ENCODE assay signal across 28 cellular contexts in genomic region chr4:67104145-67104544, GRCh38.
DNase-seq lines count a peak whose midpoint lies in the region; ATAC-seq, FAIRE-seq and TF ChIP-seq lines count a peak whose summit lies in the region.
"Had no signal": no experiment of that assay in that cellular context is flagged by ENCODE, and none has a peak within 500 bp of the region (broad histone marks: within the 10 kb centered on the region; RNA-seq: fewer than 3 reads in every experiment).

No MANE protein-coding gene starts in this region.

- no peak overlapping the region for H2AFZ ChIP-seq in HepG2 (ENCODE audit: low read length)
- peak overlapping the region; percentile 24 for H2AFZ ChIP-seq in neural cell (ENCODE audit: low read depth, low read length)

- WGBS in HepG2 (ENCODE audit: low lambda C conversion rate), result 0% methylated on average over 3 of the region's 3 CpGs
- 38% methylated on average over 3 of the region's 3 CpGs for WGBS in right lobe of liver (ENCODE audit: insufficient coverage, low coverage, low lambda C conversion rate, missing lambda C conversion rate)
- WGBS in prostate gland, result 42% methylated on average over 3 of the region's 3 CpGs

- in situ Hi-C loops in HepG2 (cut with HindIII; ENCODE audit: extremely low pct_ligation_motif_present, low pct_unique_long_range_greater_than_20kb), result loop anchor here (10.0 kb wide), 1 partner anchor 221 kb away; no protein-coding TSS in a partner anchor

- no TSS peak for BruUV-seq in HepG2 (replicated peaks; lab: Mats Ljungman, UMichigan)

- H3K27me3 Mint-ChIP-seq in brain, result no peaks in the 10 kb centered on the region
- H3K27me3 Mint-ChIP-seq: activated CD4-positive, alpha-beta T cell treated with anti-CD3 and anti-CD28 coated beads for 36 hours; activated T-cell treated with anti-CD3 and anti-CD28 coated beads, Interleukin-2, amount 50 U/mL, for 24 hours; effector memory CD8-positive, alpha-beta T cell had no signal

- H3K9ac ChIP-seq in HepG2 (ENCODE audit: insufficient read depth, low read depth, low read length) (no peak overlapping the region), neural cell (ENCODE audit: low read length) (peak overlapping the region; percentile 54)

- CTCF ChIA-PET in HepG2 (lab: Yijun Ruan, JAX; ENCODE audit: low intra/inter-chr PET ratio, low total read pairs), result no interaction called here

- TF ChIP-seq CTCF in HepG2 (CRISPR knock-in tag; IDR thresholded peaks at IDR 0.05) (no peak), right lobe of liver (IDR thresholded peaks at IDR 0.05) (no peak), brain (conservative IDR thresholded peaks at IDR 0.05) (no peak), neural cell (IDR thresholded peaks at IDR 0.05; ENCODE audit: poor library complexity, severe bottlenecking) (peak; percentile 19), prostate gland (IDR thresholded peaks at IDR 0.05) (no peak)

- H3K9me2 ChIP-seq in neural cell (ENCODE audit: insufficient read depth, low read length), result no peaks in the 10 kb centered on the region

- H3F3A ChIP-seq in neural cell (ENCODE audit: insufficient read depth, low read length, poor library complexity, severe bottlenecking), result no peaks in the 10 kb centered on the region

- H3K4me2 ChIP-seq in HepG2 (ENCODE audit: low read depth, low read length) (no peak overlapping the region), neural cell (ENCODE audit: low read length) (peak overlapping the region; percentile 0)
- H3K4me2 ChIP-seq: smooth muscle cell had no signal

- no peaks in the 10 kb centered on the region for H3K36me3 Mint-ChIP-seq in brain
- H3K36me3 Mint-ChIP-seq: mesothelial cell of epicardium had no signal

- no peak for FAIRE-seq in HepG2 (lab: Jason Lieb, UNC)

- H3K9me3 Mint-ChIP-seq in brain, result peaks cover 0 to 2% (median 0%) of the 10 kb centered on the region in 5 experiments
- H3K9me3 Mint-ChIP-seq: mesothelial cell of epicardium; nephron; T-helper 1 cell treated with Interleukin-12 subunit alpha and Interleukin-12 subunit beta and Interleukin-4 antibody, amounts not matched to agents 30 μg/mL and 1 μg/mL, for 36 hours had no signal

- peaks cover 60% of the 10 kb centered on the region for H3K4me1 Mint-ChIP-seq in brain
- H3K4me1 Mint-ChIP-seq: activated CD4-positive, alpha-beta T cell treated with anti-CD3 and anti-CD28 coated beads for 36 hours; nephron had no signal

- peak overlapping the region; percentile 2 to 94 (median 74) for H3K27ac Mint-ChIP-seq in brain
- H3K27ac Mint-ChIP-seq: activated CD4-positive, alpha-beta T cell treated with anti-CD3 and anti-CD28 coated beads for 36 hours; activated T-cell treated with anti-CD3 and anti-CD28 coated beads, Interleukin-2, amount 50 U/mL, for 24 hours; effector memory CD8-positive, alpha-beta T cell; mesothelial cell of epicardium; nephron; T-helper 1 cell treated with Interleukin-12 subunit alpha and Interleukin-12 subunit beta and Interleukin-4 antibody, amounts not matched to agents 30 μg/mL and 1 μg/mL, for 36 hours had no signal

- H3K79me2 ChIP-seq in HepG2 (ENCODE audit: insufficient read depth, low read length) (no peaks in the 10 kb centered on the region), neural cell (replicated peaks; ENCODE audit: insufficient read depth, low read length) (no peaks in the 10 kb centered on the region)

- TF ChIP-seq POLR2A in HepG2 (IDR thresholded peaks at IDR 0.05; ENCODE audit: insufficient read depth in 1 of 2, low read depth in 2 of 2, low read length in 2 of 2), result no peak
- no peak for TF ChIP-seq POLR2A in right lobe of liver (IDR thresholded peaks at IDR 0.05)
- no peak for TF ChIP-seq POLR2A in prostate gland (IDR thresholded peaks at IDR 0.05)

- POLR2A ChIA-PET in HepG2 (lab: Yijun Ruan, JAX), result no interaction called here

- H4K20me1 ChIP-seq in HepG2 (ENCODE audit: insufficient read depth, low read length), result no peaks in the 10 kb centered on the region
- H4K20me1 ChIP-seq in neural cell (ENCODE audit: insufficient read depth), result no peaks in the 10 kb centered on the region

- no peak overlapping the region for H3K4me3 ChIP-seq in HepG2 (replicated peaks in 1 of 3; ENCODE audit: insufficient read depth in 1 of 3, low read depth in 2 of 3, low read length in 3 of 3)
- H3K4me3 ChIP-seq in right lobe of liver, result no peak overlapping the region
- peak overlapping the region; percentile 11 for H3K4me3 ChIP-seq in neural cell (ENCODE audit: low read length)
- no peak overlapping the region for H3K4me3 ChIP-seq in prostate gland
- H3K4me3 ChIP-seq: coronary artery, esophagus muscularis mucosa, left lung, smooth muscle cell had no signal

- TF ChIP-seq EP300 in HepG2 (IDR thresholded peaks at IDR 0.05; ENCODE audit: low read depth in 2 of 2, low read length in 2 of 2), result no peak
- no peak for TF ChIP-seq EP300 in HepG2 (CRISPR knock-in tag; IDR thresholded peaks at IDR 0.05; ENCODE audit: borderline replicate concordance)
- TF ChIP-seq EP300 in neural cell (conservative IDR thresholded peaks at IDR 0.05; ENCODE audit: poor library complexity, severe bottlenecking), result peak; percentile 86

- no peaks in the 10 kb centered on the region for H3K27me3 ChIP-seq in HepG2 (ENCODE audit: control insufficient read depth in 1 of 2, insufficient read depth in 2 of 2, low read length in 2 of 2)
- no peaks in the 10 kb centered on the region for H3K27me3 ChIP-seq in right lobe of liver
- no peaks in the 10 kb centered on the region for H3K27me3 ChIP-seq in neural cell (ENCODE audit: insufficient read depth, low read depth, low read length)
- H3K27me3 ChIP-seq in prostate gland (replicated peaks; ENCODE audit: insufficient read depth), result no peaks in the 10 kb centered on the region
- H3K27me3 ChIP-seq: BE2C, esophagus muscularis mucosa, left lung had no signal

- H3K4me1 ChIP-seq in HepG2 (ENCODE audit: insufficient read depth, low read length) (no peaks in the 10 kb centered on the region), right lobe of liver (peaks cover 0 to 6% (median 0%) of the 10 kb centered on the region in 4 donors), prostate gland (replicated peaks) (no peaks in the 10 kb centered on the region)
- H3K4me1 ChIP-seq: BE2C, esophagus muscularis mucosa, left lung had no signal

- ATAC-seq in HepG2 (no peak), right lobe of liver (no peak), GM18520 (IDR thresholded peaks at IDR 0.05; ENCODE audit: unreplicated experiment) (no peak)
- ATAC-seq: activated CD4-positive, alpha-beta T cell treated with anti-CD3 and anti-CD28 coated beads for 36 hours; effector memory CD8-positive, alpha-beta T cell; HCT116; left lung had no signal

- intact Hi-C loops in HepG2 (cut with micrococcal nuclease; ENCODE audit: unreplicated experiment), result no loop called here
- intact Hi-C loops in right lobe of liver (cut with DNase I), result no loop called here
- intact Hi-C loops in cardiac septum (cut with DNase I), result no loop called here
- intact Hi-C loops in prostate gland (cut with DNase I), result no loop called here

- DNase-seq in HepG2 (ENCODE audit: low spot score) (no peak), right lobe of liver (no peak), cardiac septum (ENCODE audit: low spot score) (no peak), prostate gland (ENCODE audit: low spot score) (no peak), mucosa of gallbladder (ENCODE audit: low spot score) (no peak)
- DNase-seq: activated CD4-positive, alpha-beta T cell treated with anti-CD3 and anti-CD28 coated beads for 36 hours; activated naive CD4-positive, alpha-beta T cell; activated T-cell treated with anti-CD3 and anti-CD28 coated beads, Interleukin-2, amount 50 U/mL, for 24 hours; BE2C; DND-41; effector memory CD8-positive, alpha-beta T cell; foreskin melanocyte; hypothalamus; left lung; NCI-H2081; NCI-H526 treated with DMSO at 0.1 percent for 48 hours; RPMI8226; substantia nigra had no signal

- H3K9me3 ChIP-seq in HepG2 (ENCODE audit: low read length) (no peaks in the 10 kb centered on the region), right lobe of liver (no peaks in the 10 kb centered on the region), neural cell (ENCODE audit: low read length) (no peaks in the 10 kb centered on the region), prostate gland (no peaks in the 10 kb centered on the region)
- H3K9me3 ChIP-seq: BE2C, esophagus muscularis mucosa, left lung had no signal

- H3K27ac ChIP-seq in HepG2 (ENCODE audit: extremely low read length, insufficient read depth, low read length) (no peak overlapping the region), right lobe of liver (no peak overlapping the region), neural cell (ENCODE audit: low read length) (peak overlapping the region; percentile 80), prostate gland (no peak overlapping the region)
- H3K27ac ChIP-seq: coronary artery, esophagus muscularis mucosa, left lung had no signal

- H3K4me3 Mint-ChIP-seq in brain, result peak overlapping the region in 2 of 5 experiments; percentile 7 to 24
- H3K4me3 Mint-ChIP-seq: activated CD4-positive, alpha-beta T cell treated with anti-CD3 and anti-CD28 coated beads for 36 hours; activated T-cell treated with anti-CD3 and anti-CD28 coated beads, Interleukin-2, amount 50 U/mL, for 24 hours; effector memory CD8-positive, alpha-beta T cell; mesothelial cell of epicardium; nephron; T-helper 1 cell treated with Interleukin-12 subunit alpha and Interleukin-12 subunit beta and Interleukin-4 antibody, amounts not matched to agents 30 μg/mL and 1 μg/mL, for 36 hours had no signal

- TF ChIP-seq RAD21 in HepG2 (CRISPR knock-in tag; IDR thresholded peaks at IDR 0.05) (no peak), neural cell (conservative IDR thresholded peaks at IDR 0.05) (peak; percentile 33)

- H3K36me3 ChIP-seq in HepG2 (replicated peaks in 1 of 2; ENCODE audit: control insufficient read depth in 1 of 2, insufficient read depth in 2 of 2, low read length in 2 of 2) (no peaks in the 10 kb centered on the region), right lobe of liver (no peaks in the 10 kb centered on the region), neural cell (ENCODE audit: insufficient read depth, low read length) (no peaks in the 10 kb centered on the region), prostate gland (no peaks in the 10 kb centered on the region)
- H3K36me3 ChIP-seq: BE2C, esophagus muscularis mucosa, left lung had no signal

TF ChIP-seq in HepG2, 621 proteins besides CTCF, POLR2A, EP300 and RAD21 (continues in another document):
- peak; percentile 52; the same call in 1 of the 2 replicates for TF ChIP-seq CEBPB (IDR thresholded peaks at IDR 0.05; ENCODE audit: borderline replicate concordance, low read depth, low read length)

TF ChIP-seq in neural cell, 6 proteins besides CTCF, POLR2A, EP300 and RAD21 (continues in another document):
- TF ChIP-seq MXI1 (conservative IDR thresholded peaks at IDR 0.05; ENCODE audit: poor library complexity, severe bottlenecking), result no peak
- TF ChIP-seq EZH2 (IDR thresholded peaks at IDR 0.05; ENCODE audit: borderline replicate concordance, insufficient read depth, low read length, poor library complexity, severe bottlenecking), result no peak
- TF ChIP-seq POLR2AphosphoS5 (IDR thresholded peaks at IDR 0.05), result peak; percentile 65
- TF ChIP-seq SMC3 (conservative IDR thresholded peaks at IDR 0.05; ENCODE audit: poor library complexity), result peak; percentile 42
- TF ChIP-seq TAF1 (IDR thresholded peaks at IDR 0.05; ENCODE audit: low read depth), result no peak
